In the genomic region with DNA sequence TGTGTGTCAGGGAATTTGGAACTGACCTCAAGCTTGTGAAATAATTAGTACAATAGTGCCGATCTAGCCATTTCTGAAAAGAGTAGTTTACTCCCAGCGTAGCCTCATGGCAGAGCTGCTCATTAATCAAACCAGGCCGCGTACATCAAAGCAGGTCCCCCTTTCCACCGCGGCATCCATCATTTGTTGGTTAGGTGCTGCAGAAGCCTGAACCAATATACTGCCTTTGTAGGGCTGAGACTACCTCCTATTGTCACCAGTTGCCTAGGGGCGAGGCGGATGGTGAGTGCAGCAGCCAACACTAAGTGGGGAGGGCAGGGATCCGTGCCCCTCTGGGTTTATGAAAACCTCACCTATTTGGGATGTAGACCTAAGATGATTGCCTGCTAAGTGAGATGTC, we compare ENCODE assay signal across 23 cellular contexts.
DNase-seq lines count a peak whose midpoint lies in the region; ATAC-seq, FAIRE-seq and TF ChIP-seq lines count a peak whose summit lies in the region.
"Had no signal": no experiment of that assay in that cellular context is flagged by ENCODE, and none has a peak within 500 bp of the region (broad histone marks: within the 10 kb centered on the region; RNA-seq: fewer than 3 reads in every experiment).

No MANE protein-coding gene starts in this region.

- no peak overlapping the region for H4K5ac ChIP-seq in H1 (ENCODE audit: insufficient read length, low read depth, low read length)

- no peak overlapping the region for H2BK20ac ChIP-seq in H1 (ENCODE audit: low read length)

- H3K27me3 Mint-ChIP-seq in Calu3 (ENCODE audit: unreplicated experiment), result no peaks in the 10 kb centered on the region
- H3K27me3 Mint-ChIP-seq: CD4-positive, alpha-beta memory T cell; CD4-positive, CD25-positive, alpha-beta regulatory T cell; CD8-positive, alpha-beta memory T cell had no signal

- no peak overlapping the region for H2BK5ac ChIP-seq in H1 (ENCODE audit: low read depth, low read length)

- no peak for TF ChIP-seq RAD21 in H1 (IDR thresholded peaks at IDR 0.05 in 1 of 2, conservative IDR thresholded peaks at IDR 0.05 in 1 of 2; ENCODE audit: low read depth in 2 of 2, low read length in 2 of 2)

- no peak overlapping the region for H3K23ac ChIP-seq in H1 (ENCODE audit: insufficient read length)

- H3K4ac ChIP-seq in H1 (replicated peaks; ENCODE audit: insufficient read length, low read depth, low read length), result no peak overlapping the region

- no peak for TF ChIP-seq EP300 in H1 (IDR thresholded peaks at IDR 0.05; ENCODE audit: borderline replicate concordance in 1 of 2, low read depth in 2 of 2, low read length in 2 of 2)

- no peak overlapping the region for H2BK15ac ChIP-seq in H1 (ENCODE audit: low read length)

- no peaks in the 10 kb centered on the region for H3K79me2 ChIP-seq in H1 (ENCODE audit: control insufficient read depth in 1 of 2, insufficient read depth in 2 of 2, low read length in 2 of 2)

- peaks cover 6% of the 10 kb centered on the region for H3K9me3 Mint-ChIP-seq in Calu3 (ENCODE audit: low read depth, unreplicated experiment)

- CTCF ChIA-PET in H1 (lab: Charles Lee; ENCODE audit: partially characterized antibody), result interaction anchor here (1.1 to 1.3 kb wide), 2 partner anchors 11 to 29 kb away, joined by 3 to 11 read pairs; no protein-coding TSS in a partner anchor
- CTCF ChIA-PET in Calu3 (lab: Charles Lee), result no interaction called here

- H3K79me1 ChIP-seq in H1 (ENCODE audit: low read depth, low read length), result no peaks in the 10 kb centered on the region

- H2AK5ac ChIP-seq in H1 (ENCODE audit: low read depth, low read length), result no peak overlapping the region

- H3K27me3 ChIP-seq in H1 (replicated peaks in 1 of 4; ENCODE audit: control insufficient read depth in 3 of 4, extremely low read depth in 1 of 4, insufficient read depth in 3 of 4, low read length in 3 of 4), result no peaks in the 10 kb centered on the region
- H3K27me3 ChIP-seq: BE2C, BLaER1 had no signal

- H3K9ac ChIP-seq in H1 (replicated peaks in 1 of 4; ENCODE audit: extremely low read depth in 1 of 4, low read depth in 3 of 4, low read length in 3 of 4), result no peak overlapping the region
- H3K9ac ChIP-seq: BLaER1 had no signal

- whole genome bisulfite sequencing in H1 (ENCODE audit: extremely low coverage in 1 of 2, insufficient coverage in 1 of 2, insufficient read length in 1 of 2, insufficient replicate concordance in 2 of 2, low coverage in 1 of 2, low lambda C conversion rate in 2 of 2, missing lambda C conversion rate in 1 of 2), 2 experiments, result 90% methylated on average over 9 of the region's 9 CpGs; no CpG with 5 or more reads in 1 of the 2 experiments

- H4K20me1 ChIP-seq in H1 (replicated peaks in 1 of 2; ENCODE audit: control insufficient read depth in 1 of 2, insufficient read depth in 2 of 2, low read length in 2 of 2), result no peaks in the 10 kb centered on the region
- H4K20me1 ChIP-seq: BLaER1 had no signal

- H3K36me3 ChIP-seq in H1 (ENCODE audit: control insufficient read depth in 2 of 4, insufficient read depth in 4 of 4, low read length in 3 of 4), result no peaks in the 10 kb centered on the region
- H3K36me3 ChIP-seq: BE2C, BLaER1 had no signal

- no peak overlapping the region for H2AFZ ChIP-seq in H1 (ENCODE audit: low read length)

- TF ChIP-seq CTCF in H1 (IDR thresholded peaks at IDR 0.05; ENCODE audit: control extremely low read depth in 1 of 3, insufficient read depth in 1 of 3, low read depth in 1 of 3, low read length in 3 of 3) (no peak), Calu3 (IDR thresholded peaks at IDR 0.05; ENCODE audit: unreplicated experiment) (no peak)

- H3K14ac ChIP-seq in H1 (ENCODE audit: insufficient read length), result no peak overlapping the region

- peak; percentile 36 for DNase-seq in NCI-H748 (lab: John Stamatoyannopoulos, UW; ENCODE audit: unreplicated experiment)
- no peak for DNase-seq in NCI-H748 treated with DMSO at 0.1 percent for 48 hours (lab: John Stamatoyannopoulos, UW)
- DNase-seq in ELF-1 (ENCODE audit: low read depth, low spot score), result peak; percentile 33
- no peak for DNase-seq in H1 (ENCODE audit: low read depth in 1 of 2, low spot score in 2 of 2)
- DNase-seq in retina, result peak; percentile 49
- DNase-seq in Calu3, result no peak
- DNase-seq: BE2C; C1 segment of cervical spinal cord; CD4-positive, alpha-beta memory T cell; CD4-positive, CD25-positive, alpha-beta regulatory T cell; CD8-positive, alpha-beta memory T cell; COR-L47; DMS79 treated with DMSO at 0.1 percent for 48 hours; GDM1 had no signal

- no peak overlapping the region for H3K27ac ChIP-seq in H1 (ENCODE audit: low read depth, low read length)
- H3K27ac ChIP-seq: 22Rv1, A549, BLaER1 had no signal

- no peak overlapping the region for H4K91ac ChIP-seq in H1 (replicated peaks; ENCODE audit: insufficient read length, low read length)

- no peak for ATAC-seq in GM19328 (IDR thresholded peaks at IDR 0.05; ENCODE audit: unreplicated experiment)
- ATAC-seq: A549, GM12878 had no signal

- H2BK12ac ChIP-seq in H1 (ENCODE audit: low read depth, low read length), result no peak overlapping the region

- H2BK120ac ChIP-seq in H1 (replicated peaks; ENCODE audit: low read depth, low read length), result no peak overlapping the region

- H3K27ac Mint-ChIP-seq in Calu3 (ENCODE audit: unreplicated experiment), result no peak overlapping the region
- H3K27ac Mint-ChIP-seq: CD14-positive monocyte; CD4-positive, alpha-beta memory T cell; CD4-positive, CD25-positive, alpha-beta regulatory T cell; CD8-positive, alpha-beta memory T cell had no signal

- POLR2A ChIA-PET in H1 (lab: Charles Lee; ENCODE audit: partially characterized antibody), result no interaction called here

- H3K4me1 ChIP-seq in H1 (replicated peaks in 1 of 4; ENCODE audit: control insufficient read depth in 3 of 4, insufficient read depth in 4 of 4, low read length in 3 of 4), result no peaks in the 10 kb centered on the region
- H3K4me1 ChIP-seq: A549, BE2C, BLaER1 had no signal

- H3K23me2 ChIP-seq in H1 (ENCODE audit: low read depth, low read length), result no peaks in the 10 kb centered on the region; the same call in 1 of the 2 replicates

- no TSS peak for BruUV-seq in Calu3 (replicated peaks; lab: Mats Ljungman, UMichigan)

- no peaks in the 10 kb centered on the region for H3K36me3 Mint-ChIP-seq in Calu3 (ENCODE audit: insufficient read depth, unreplicated experiment)
- H3K36me3 Mint-ChIP-seq: CD14-positive monocyte; CD4-positive, CD25-positive, alpha-beta regulatory T cell; CD8-positive, alpha-beta memory T cell had no signal

- TF ChIP-seq POLR2A in H1 (IDR thresholded peaks at IDR 0.05; ENCODE audit: control extremely low read depth in 1 of 2, low read depth in 2 of 2, low read length in 2 of 2), result no peak

- H3K4me3 Mint-ChIP-seq in Calu3 (ENCODE audit: low read depth, unreplicated experiment), result no peak overlapping the region
- H3K4me3 Mint-ChIP-seq: CD14-positive monocyte; CD4-positive, alpha-beta memory T cell; CD4-positive, CD25-positive, alpha-beta regulatory T cell; CD8-positive, alpha-beta memory T cell had no signal

- intact Hi-C loops in Calu3 (cut with micrococcal nuclease; ENCODE audit: unreplicated experiment), result no loop called here

- no peak overlapping the region for H3K56ac ChIP-seq in H1 (replicated peaks; ENCODE audit: insufficient read length, low read depth, low read length)

- peaks cover 0 to 4% of the 10 kb centered on the region in 2 experiments; a peak in 1 of 4 replicates for H3K9me3 ChIP-seq in H1 (ENCODE audit: insufficient read depth in 2 of 2, low read depth in 1 of 2, low read length in 1 of 2)
- H3K9me3 ChIP-seq: A549, BE2C had no signal

- H3K4me3 ChIP-seq in H1 (ENCODE audit: extremely low read depth in 1 of 4, insufficient read depth in 2 of 4, low read depth in 3 of 4, low read length in 4 of 4), result no peak overlapping the region
- H3K4me3 ChIP-seq: A549, BLaER1, GM12878 had no signal

- no peaks in the 10 kb centered on the region for H3K4me1 Mint-ChIP-seq in Calu3 (ENCODE audit: low read depth, unreplicated experiment)
- H3K4me1 Mint-ChIP-seq: CD14-positive monocyte; CD4-positive, alpha-beta memory T cell; CD4-positive, CD25-positive, alpha-beta regulatory T cell; CD8-positive, alpha-beta memory T cell had no signal

- no peak for FAIRE-seq in H1 (lab: Jason Lieb, UNC)
- FAIRE-seq: A549, D721Med, GM12878, GM12892, GM18507 had no signal

- H4K8ac ChIP-seq in H1 (ENCODE audit: extremely low read depth, insufficient read depth, low read length), result peak overlapping the region; percentile 68

- H3K4me2 ChIP-seq in H1 (ENCODE audit: insufficient read depth in 1 of 2, low read depth in 2 of 2, low read length in 2 of 2), result no peak overlapping the region
- H3K4me2 ChIP-seq: A549, BLaER1 had no signal

- H3K18ac ChIP-seq in H1 (ENCODE audit: extremely low read depth, low read length), result no peak overlapping the region

TF ChIP-seq in H1, 55 proteins besides CTCF, POLR2A, EP300 and RAD21:
- TF ChIP-seq GABPA (IDR thresholded peaks at IDR 0.05; ENCODE audit: borderline replicate concordance, insufficient read depth, low read length) (no peak), RFX5 (IDR thresholded peaks at IDR 0.05; ENCODE audit: borderline replicate concordance, low read depth, low read length) (peak; percentile 65; the same call in 1 of the 2 replicates), SUZ12 (IDR thresholded peaks at IDR 0.05; ENCODE audit: low read length) (no peak)

Comparison
In these comparisons a context has a peak if more than half of its experiments do, and no peak if none do; other contexts are left out.
1. DNase-seq: peak in NCI-H748 (single experiment), ELF-1 (single experiment) and retina (single experiment); none in NCI-H748 treated with DMSO at 0.1 percent for 48 hours (single experiment), H1 (0 of 2) and Calu3 (single experiment).